ENCODE assay signal across 10 cellular contexts in genomic region chr1:162070825-162071224, GRCh38. TPM values are rescaled to one million over a fixed set of nuclear protein-coding genes. Genes with fewer than 3 reads are reported as not detected.
DNase-seq lines count a peak whose midpoint lies in the region; ATAC-seq and TF ChIP-seq lines count a peak whose summit lies in the region.
"Had no signal": no experiment of that assay in that cellular context is flagged by ENCODE, and none has a peak within 500 bp of the region (broad histone marks: within the 10 kb centered on the region; RNA-seq: fewer than 3 reads in every experiment).

No MANE protein-coding gene starts in this region.

- H3K4me3 ChIP-seq in CD8-positive, alpha-beta T cell (ENCODE audit: low read depth, low read length) = no peak overlapping the region
- peak overlapping the region; percentile 87 for H3K4me3 ChIP-seq in MM.1S (ENCODE audit: low read length)
- peak overlapping the region; percentile 41 for H3K4me3 ChIP-seq in epithelial cell of esophagus (ENCODE audit: low read length)

- H3F3A ChIP-seq in MM.1S (ENCODE audit: insufficient read depth, low read length) = 0 out of 2 replicates have a peak, but pooled peaks cover 3% of the 10 kb centered on the region

- H4K20me1 ChIP-seq in MM.1S (ENCODE audit: insufficient read depth, low read length) = 0 out of 2 replicates have a peak, but pooled peaks cover 2% of the 10 kb centered on the region

- H3K36me3 ChIP-seq in CD8-positive, alpha-beta T cell (ENCODE audit: insufficient read depth, low read length) = no peaks in the 10 kb centered on the region
- no peaks in the 10 kb centered on the region for H3K36me3 ChIP-seq in MM.1S (replicated peaks; ENCODE audit: insufficient read depth, low read length)

- intact Hi-C loops in CD8-positive, alpha-beta T cell (cut with DNase I, micrococcal nuclease) = no loop called here

- H3K4me1 Mint-ChIP-seq in CD8-positive, alpha-beta T cell (ENCODE audit: low read depth) = peaks cover 18% of the 10 kb centered on the region
- H3K4me1 Mint-ChIP-seq in neural crest cell (peaks cover 26% of the 10 kb centered on the region), T-helper 17 cell (peaks cover 6% of the 10 kb centered on the region)

- H2AFZ ChIP-seq in MM.1S (ENCODE audit: low read length) = peak overlapping the region; percentile 81; the same call in 1 of the 2 replicates

- H3K27ac ChIP-seq in CD8-positive, alpha-beta T cell (ENCODE audit: low read depth, low read length) = no peak overlapping the region
- H3K27ac ChIP-seq in MM.1S (ENCODE audit: low read length) = no peak overlapping the region

- peak overlapping the region; percentile 64; the same call in 1 of the 2 replicates for H3K9ac ChIP-seq in MM.1S (ENCODE audit: low read length)

- H3K27ac Mint-ChIP-seq in CD8-positive, alpha-beta T cell = no peak overlapping the region
- H3K27ac Mint-ChIP-seq in neural crest cell (ENCODE audit: unreplicated experiment) (no peak overlapping the region), T-helper 17 cell (no peak overlapping the region)

- TF ChIP-seq CTCF in CD8-positive, alpha-beta T cell (IDR thresholded peaks at IDR 0.05) = no peak
- TF ChIP-seq CTCF in MM.1S (IDR thresholded peaks at IDR 0.05; ENCODE audit: low read length) = no peak
- TF ChIP-seq CTCF in epithelial cell of esophagus (IDR thresholded peaks at IDR 0.05; ENCODE audit: insufficient read depth, low read depth, low read length, missing control alignments) = no peak
- TF ChIP-seq CTCF in neural crest cell (conservative IDR thresholded peaks at IDR 0.05) = no peak

- CTCF ChIA-PET in CD8-positive, alpha-beta T cell (lab: Charles Lee) = interaction anchor here (1.8 kb wide), 1 partner anchor 14 kb away, joined by 8 read pairs; no protein-coding TSS in a partner anchor

- peaks cover 9% of the 10 kb centered on the region for H3K4me1 ChIP-seq in CD8-positive, alpha-beta T cell (ENCODE audit: insufficient read depth, low read length)
- peaks cover 10% of the 10 kb centered on the region; the same call in 1 of the 2 replicates for H3K4me1 ChIP-seq in MM.1S (ENCODE audit: low read length)

- peak overlapping the region; percentile 85 for H3K4me3 Mint-ChIP-seq in CD8-positive, alpha-beta T cell
- H3K4me3 Mint-ChIP-seq in neural crest cell (peak overlapping the region; percentile 73), T-helper 17 cell (no peak overlapping the region)

- POLR2A ChIA-PET in CD8-positive, alpha-beta T cell (lab: Charles Lee) = no interaction called here

- ATAC-seq in CD8-positive, alpha-beta T cell = no peak
- ATAC-seq in GM21367 (IDR thresholded peaks at IDR 0.05; ENCODE audit: unreplicated experiment) = no peak
- ATAC-seq in T-helper 17 cell = no peak
- ATAC-seq in GM21526 (IDR thresholded peaks at IDR 0.05; ENCODE audit: low FRiP score, unreplicated experiment) = no peak
- ATAC-seq: activated CD4-positive, CD25-positive, alpha-beta regulatory T cell treated with anti-CD3 and anti-CD28 coated beads, Interleukin-2, amount 50 U/mL, for 24 hours had no signal

- H3K4me2 ChIP-seq in MM.1S (ENCODE audit: low read depth, low read length) = peak overlapping the region; percentile 96

- H3K9me3 ChIP-seq in CD8-positive, alpha-beta T cell (ENCODE audit: low read length) = no peaks in the 10 kb centered on the region
- H3K9me3 ChIP-seq in MM.1S (replicated peaks; ENCODE audit: insufficient read depth, low read length) (no peaks in the 10 kb centered on the region), T-helper 17 cell (ENCODE audit: control insufficient read depth, low read length, poor library complexity, severe bottlenecking) (no peaks in the 10 kb centered on the region)

- H3K9me3 Mint-ChIP-seq in CD8-positive, alpha-beta T cell = no peaks in the 10 kb centered on the region
- H3K9me3 Mint-ChIP-seq in neural crest cell = no peaks in the 10 kb centered on the region

- H3K36me3 Mint-ChIP-seq in CD8-positive, alpha-beta T cell = no peaks in the 10 kb centered on the region
- no peaks in the 10 kb centered on the region for H3K36me3 Mint-ChIP-seq in neural crest cell (ENCODE audit: low read depth)
- no peaks in the 10 kb centered on the region for H3K36me3 Mint-ChIP-seq in T-helper 17 cell (ENCODE audit: low read depth)

- H3K27me3 ChIP-seq in CD8-positive, alpha-beta T cell (ENCODE audit: insufficient read depth, low read length) = peaks cover 15% of the 10 kb centered on the region
- H3K27me3 ChIP-seq in MM.1S (replicated peaks; ENCODE audit: insufficient read depth, low read length) = 0 out of 2 replicates have a peak, but pooled peaks cover 3% of the 10 kb centered on the region

- no peaks in the 10 kb centered on the region for H3K9me2 ChIP-seq in MM.1S (replicated peaks; ENCODE audit: insufficient read depth, low read length)

- H3K79me2 ChIP-seq in MM.1S (ENCODE audit: low read length) = peaks cover 32% of the 10 kb centered on the region

- H3K27me3 Mint-ChIP-seq in CD8-positive, alpha-beta T cell (ENCODE audit: low read depth) = peaks cover 62% of the 10 kb centered on the region
- H3K27me3 Mint-ChIP-seq in neural crest cell (ENCODE audit: low read depth) (peaks cover 29% of the 10 kb centered on the region), T-helper 17 cell (peaks cover 58% of the 10 kb centered on the region)

- DNase-seq in CD8-positive, alpha-beta T cell = no peak
- DNase-seq in MM.1S (peak; percentile 29), epithelial cell of esophagus (ENCODE audit: low read depth) (no peak), neural crest cell (ENCODE audit: low read depth, low spot score) (no peak), T-helper 17 cell (no peak), NCI-H446 treated with DMSO at 0.1 percent for 48 hours (lab: John Stamatoyannopoulos, UW) (no peak)
- DNase-seq: NCI-H226 had no signal

RNA-seq across cellular contexts. Expression of gene NOS1AP, which starts 1.3 kb away (rescaled TPM):
- not detected for total RNA-seq in CD8-positive, alpha-beta T cell
- total RNA-seq in neural crest cell (7.0 and 7.1 TPM in 2 replicates), T-helper 17 cell (not detected)

RNA-seq across cellular contexts. Expression of gene OLFML2B, which starts 47.2 kb away (rescaled TPM):
- not detected for total RNA-seq in CD8-positive, alpha-beta T cell
- total RNA-seq in neural crest cell (5.8 and 7.3 TPM in 2 replicates), T-helper 17 cell (not detected)
